ENCODE assay signal across 32 cellular contexts in genomic region chr21:30289414-30289813, GRCh38. TPM values are rescaled to one million over a fixed set of nuclear protein-coding genes. Genes with fewer than 3 reads are reported as not detected.
"Had no signal": no experiment of that assay in that cellular context is flagged by ENCODE, and none has a peak within 500 bp of the region (broad histone marks: within the 10 kb centered on the region; RNA-seq: fewer than 3 reads in every experiment).

KRTAP25-1 (minus strand) TSS chr21:30289514; CDS start chr21:30289490, 24 bp downstream.

- H3K4me3 Mint-ChIP-seq: stimulated activated effector memory CD8-positive, alpha-beta T cell treated with anti-CD3 and anti-CD28 coated beads, Interleukin-12 subunit alpha, Interleukin-12 subunit beta, amount 100 ng/mL, for 72 hours; stimulated activated memory B cell treated with anti-CD40 and anti-IgM and Interleukin-4, amounts not matched to agents 10 μg/mL and 1 μg/mL and 100 μg/mL, for 72 hours; stimulated activated naive B cell treated with anti-CD40 and anti-IgM and Interleukin-4, amounts not matched to agents 10 μg/mL and 1 μg/mL and 100 μg/mL, for 72 hours; stimulated activated naive CD8-positive, alpha-beta T cell treated with anti-CD3 and anti-CD28 coated beads, Interleukin-15, amount 100 ng/mL, for 72 hours; stimulated activated naive CD8-positive, alpha-beta T cell treated with anti-CD3 and anti-CD28 coated beads, Interleukin-15, Interleukin-2, amounts not matched to agents 100 ng/mL and 50 ng/mL, for 24 hours; type B pancreatic cell had no signal

- H3K4me1 Mint-ChIP-seq: stimulated activated effector memory CD8-positive, alpha-beta T cell treated with anti-CD3 and anti-CD28 coated beads, Interleukin-12 subunit alpha, Interleukin-12 subunit beta, amount 100 ng/mL, for 72 hours; stimulated activated memory B cell treated with anti-CD40 and anti-IgM and Interleukin-4, amounts not matched to agents 10 μg/mL and 1 μg/mL and 100 μg/mL, for 72 hours; stimulated activated naive B cell treated with anti-CD40 and anti-IgM and Interleukin-4, amounts not matched to agents 10 μg/mL and 1 μg/mL and 100 μg/mL, for 72 hours; stimulated activated naive CD8-positive, alpha-beta T cell treated with anti-CD3 and anti-CD28 coated beads, Interleukin-15, amount 100 ng/mL, for 72 hours had no signal

- H3K36me3 ChIP-seq: stomach, suprapubic skin, thoracic aorta, thyroid gland, tibial artery, tibial nerve, transverse colon, upper lobe of left lung, upper lobe of right lung, uterus, vagina had no signal

- H3K4me3 ChIP-seq: stomach, suprapubic skin, testis, thoracic aorta, thyroid gland, tibial artery, tibial nerve, transverse colon, upper lobe of left lung, upper lobe of right lung, uterus, vagina had no signal

- H3K36me3 Mint-ChIP-seq: stimulated activated effector memory CD8-positive, alpha-beta T cell treated with anti-CD3 and anti-CD28 coated beads, Interleukin-12 subunit alpha, Interleukin-12 subunit beta, amount 100 ng/mL, for 72 hours; stimulated activated memory B cell treated with anti-CD40 and anti-IgM and Interleukin-4, amounts not matched to agents 10 μg/mL and 1 μg/mL and 100 μg/mL, for 72 hours; stimulated activated naive B cell treated with anti-CD40 and anti-IgM and Interleukin-4, amounts not matched to agents 10 μg/mL and 1 μg/mL and 100 μg/mL, for 72 hours; type B pancreatic cell had no signal

- H3K27ac Mint-ChIP-seq: stimulated activated effector memory CD8-positive, alpha-beta T cell treated with anti-CD3 and anti-CD28 coated beads, Interleukin-12 subunit alpha, Interleukin-12 subunit beta, amount 100 ng/mL, for 72 hours; stimulated activated memory B cell treated with anti-CD40 and anti-IgM and Interleukin-4, amounts not matched to agents 10 μg/mL and 1 μg/mL and 100 μg/mL, for 72 hours; stimulated activated naive B cell treated with anti-CD40 and anti-IgM and Interleukin-4, amounts not matched to agents 10 μg/mL and 1 μg/mL and 100 μg/mL, for 72 hours; stimulated activated naive CD8-positive, alpha-beta T cell treated with anti-CD3 and anti-CD28 coated beads, Interleukin-15, amount 100 ng/mL, for 72 hours; stimulated activated naive CD8-positive, alpha-beta T cell treated with anti-CD3 and anti-CD28 coated beads, Interleukin-15, Interleukin-2, amounts not matched to agents 100 ng/mL and 50 ng/mL, for 24 hours; type B pancreatic cell had no signal

- H3K27me3 Mint-ChIP-seq: stimulated activated memory B cell treated with anti-CD40 and anti-IgM and Interleukin-4, amounts not matched to agents 10 μg/mL and 1 μg/mL and 100 μg/mL, for 72 hours; stimulated activated naive B cell treated with anti-CD40 and anti-IgM and Interleukin-4, amounts not matched to agents 10 μg/mL and 1 μg/mL and 100 μg/mL, for 72 hours; stimulated activated naive CD8-positive, alpha-beta T cell treated with anti-CD3 and anti-CD28 coated beads, Interleukin-15, amount 100 ng/mL, for 72 hours; type B pancreatic cell had no signal

- H3K27ac ChIP-seq: stomach, suprapubic skin, testis, thoracic aorta, thyroid gland, tibial artery, tibial nerve, transverse colon, upper lobe of left lung, upper lobe of right lung, uterus, vagina had no signal

- H3K27me3 ChIP-seq: stomach, suprapubic skin, testis, thyroid gland, tibial artery, tibial nerve, transverse colon, upper lobe of left lung, upper lobe of right lung, uterus, vagina had no signal

- H3K4me1 ChIP-seq: stomach, suprapubic skin, testis, thyroid gland, tibial artery, tibial nerve, transverse colon, upper lobe of left lung, upper lobe of right lung, uterus, vagina had no signal

- H3K9me3 Mint-ChIP-seq: stimulated activated naive CD8-positive, alpha-beta T cell treated with anti-CD3 and anti-CD28 coated beads, Interleukin-15, amount 100 ng/mL, for 72 hours; stimulated activated naive CD8-positive, alpha-beta T cell treated with anti-CD3 and anti-CD28 coated beads, Interleukin-15, Interleukin-2, amounts not matched to agents 100 ng/mL and 50 ng/mL, for 24 hours; type B pancreatic cell had no signal

- DNase-seq: stimulated activated CD4-positive, alpha-beta T cell treated with anti-CD3 and anti-CD28 coated beads, Interleukin-2, amount 100 ng/mL, for 48 hours; stimulated activated CD4-positive, alpha-beta T cell treated with anti-CD3 and anti-CD28 coated beads, Interleukin-4, amount 100 ng/mL, for 1 hour; stimulated activated CD4-positive, alpha-beta T cell treated with anti-CD3 and anti-CD28 coated beads, Interleukin-4, amount 100 ng/mL, for 24 hours; stimulated activated CD4-positive, alpha-beta T cell treated with anti-CD3 and anti-CD28 coated beads, Interleukin-4, amount 100 ng/mL, for 4 hours; stimulated activated CD8-positive, alpha-beta memory T cell treated with anti-CD3 and anti-CD28 coated beads, Interleukin-4, amount 100 ng/mL, for 48 hours; stimulated activated naive B cell treated with anti-CD40 and anti-IgM and Interleukin-4, amounts not matched to agents 10 μg/mL and 1 μg/mL and 100 μg/mL, for 72 hours; stimulated activated naive CD4-positive, alpha-beta T cell; stimulated activated naive CD4-positive, alpha-beta T cell treated with Interleukin-2 at 50 U/mL for 16 hours; stimulated activated naive CD8-positive, alpha-beta T cell treated with anti-CD3 and anti-CD28 coated beads, Interleukin-15, amount 100 ng/mL, for 72 hours; stimulated activated naive CD8-positive, alpha-beta T cell treated with anti-CD3 and anti-CD28 coated beads, Interleukin-15, Interleukin-2, amounts not matched to agents 100 U/mL and 50 U/mL, for 24 hours; stomach; substantia nigra; testis; thyroid gland; tibial artery; transverse colon; upper lobe of left lung; upper lobe of right lung; uterus had no signal

- H3K9me3 ChIP-seq: stomach, suprapubic skin, testis, thoracic aorta, thyroid gland, tibial artery, transverse colon, upper lobe of left lung, upper lobe of right lung, uterus, vagina had no signal

RNA-seq across cellular contexts. Expression of gene KRTAP25-1, which starts in this region (rescaled TPM):
- total RNA-seq: stomach, subcutaneous adipose tissue, suprapubic skin, temporal lobe, testis, thoracic aorta, thyroid gland, tibial nerve, transverse colon, upper lobe of left lung, upper lobe of right lung, ureter, urinary bladder, uterus, vagina had no signal
- polyA plus RNA-seq: stomach, thymus, urinary bladder had no signal
